In genomic region chr4:124936427-124936826, GRCh38 we compare ENCODE assay signal across 10 cellular contexts.
DNase-seq lines count a peak whose midpoint lies in the region; ATAC-seq and TF ChIP-seq lines count a peak whose summit lies in the region.
"Had no signal": no experiment of that assay in that cellular context is flagged by ENCODE, and none has a peak within 500 bp of the region (broad histone marks: within the 10 kb centered on the region; RNA-seq: fewer than 3 reads in every experiment).

No MANE protein-coding gene starts in this region.

- H3K4me1 ChIP-seq in right cardiac atrium (ENCODE audit: control insufficient read depth, insufficient read depth, low read length) (no peaks in the 10 kb centered on the region), thyroid gland (peaks cover 36 to 54% of the 10 kb centered on the region in 2 donors)

- intact Hi-C loops in right cardiac atrium (cut with DNase I) (no loop called here), thyroid gland (cut with DNase I) (no loop called here)

- TF ChIP-seq CTCF in thyroid gland (IDR thresholded peaks at IDR 0.05): no peak

- no peaks in the 10 kb centered on the region for H3K36me3 ChIP-seq in thyroid gland

- DNase-seq in NCI-H1092 treated with DMSO at 0.1 percent for 48 hours (lab: John Stamatoyannopoulos, UW) (peak; percentile 95), right cardiac atrium (peak; percentile 71 to 84 (median 74)), thyroid gland (peak; percentile 60 to 73)
- no peak for DNase-seq in activated CD8-positive, alpha-beta memory T cell treated with anti-CD3 and anti-CD28 coated beads for 24 hours
- DNase-seq: activated effector memory CD4-positive, alpha-beta T cell treated with anti-CD3 and anti-CD28 coated beads, Interleukin-2, amount 50 U/mL, for 16 hours; midbrain; NK-92 treated with Interleukin-12 subunit alpha and Interleukin-12 subunit beta, amount 100 ng/mL, for 24 hours had no signal

- H3K9me3 ChIP-seq in right cardiac atrium (ENCODE audit: control insufficient read depth, low read length): no peaks in the 10 kb centered on the region
- no peaks in the 10 kb centered on the region for H3K9me3 ChIP-seq in thyroid gland

- WGBS in right cardiac atrium: 8% methylated on average over 4 of the region's 4 CpGs
- 9 to 15% methylated on average over 4 of the region's 4 CpGs for WGBS in thyroid gland, 2 donors

- H3K27me3 ChIP-seq in right cardiac atrium (ENCODE audit: control insufficient read depth, insufficient read depth): no peaks in the 10 kb centered on the region
- H3K27me3 ChIP-seq in thyroid gland: no peaks in the 10 kb centered on the region

- peak; percentile 27; the same call in 1 of the 3 replicates for ATAC-seq in SK-N-SH treated with all-trans-retinoic acid at 6 μM for 48 hours
- peak; percentile 94 to 97 for ATAC-seq in right cardiac atrium
- ATAC-seq in GM21447 (IDR thresholded peaks at IDR 0.05; ENCODE audit: unreplicated experiment): no peak
- no peak for ATAC-seq in GM18519 (IDR thresholded peaks at IDR 0.05; ENCODE audit: low FRiP score, unreplicated experiment)

- no peak for TF ChIP-seq POLR2A in thyroid gland (IDR thresholded peaks at IDR 0.05)

- no peak overlapping the region for H3K4me3 ChIP-seq in right cardiac atrium (ENCODE audit: low read length)
- no peak overlapping the region for H3K4me3 ChIP-seq in thyroid gland (replicated peaks in 1 of 3)

- H3K27ac ChIP-seq in right cardiac atrium (ENCODE audit: low read length): no peak overlapping the region
- peak overlapping the region; percentile 22 to 68 (median 29) for H3K27ac ChIP-seq in thyroid gland

TF ChIP-seq in SK-N-SH treated with all-trans-retinoic acid at 6 μM for 48 hours, 23 proteins besides CTCF, POLR2A, EP300 and RAD21:
- TF ChIP-seq ZC3H10 (CRISPR knock-in tag; IDR thresholded peaks at IDR 0.05): no peak
- TF ChIP-seq CSRNP3 (CRISPR knock-in tag; IDR thresholded peaks at IDR 0.05): no peak
- TF ChIP-seq ZNF8 (CRISPR knock-in tag; IDR thresholded peaks at IDR 0.05): no peak
- no peak for TF ChIP-seq ESRRG (CRISPR knock-in tag; IDR thresholded peaks at IDR 0.05)
- TF ChIP-seq GLIS3 (CRISPR knock-in tag; IDR thresholded peaks at IDR 0.05): no peak
- TF ChIP-seq, protein P1, sequence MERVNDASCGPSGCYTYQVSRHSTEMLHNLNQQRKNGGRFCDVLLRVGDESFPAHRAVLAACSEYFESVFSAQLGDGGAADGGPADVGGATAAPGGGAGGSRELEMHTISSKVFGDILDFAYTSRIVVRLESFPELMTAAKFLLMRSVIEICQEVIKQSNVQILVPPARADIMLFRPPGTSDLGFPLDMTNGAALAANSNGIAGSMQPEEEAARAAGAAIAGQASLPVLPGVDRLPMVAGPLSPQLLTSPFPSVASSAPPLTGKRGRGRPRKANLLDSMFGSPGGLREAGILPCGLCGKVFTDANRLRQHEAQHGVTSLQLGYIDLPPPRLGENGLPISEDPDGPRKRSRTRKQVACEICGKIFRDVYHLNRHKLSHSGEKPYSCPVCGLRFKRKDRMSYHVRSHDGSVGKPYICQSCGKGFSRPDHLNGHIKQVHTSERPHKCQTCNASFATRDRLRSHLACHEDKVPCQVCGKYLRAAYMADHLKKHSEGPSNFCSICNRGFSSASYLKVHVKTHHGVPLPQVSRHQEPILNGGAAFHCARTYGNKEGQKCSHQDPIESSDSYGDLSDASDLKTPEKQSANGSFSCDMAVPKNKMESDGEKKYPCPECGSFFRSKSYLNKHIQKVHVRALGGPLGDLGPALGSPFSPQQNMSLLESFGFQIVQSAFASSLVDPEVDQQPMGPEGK (CRISPR knock-in tag; IDR thresholded peaks at IDR 0.05; ENCODE audit: borderline replicate concordance): no peak

Comparison
In these comparisons a context has a peak if more than half of its experiments do, and no peak if none do; other contexts are left out.
1. ATAC-seq: peak in SK-N-SH treated with all-trans-retinoic acid at 6 μM for 48 hours (single experiment) and right cardiac atrium (2 of 2); none in GM21447 (single experiment) and GM18519 (single experiment).